13 cellular contexts compared by ENCODE assay signal in genomic region chr11:115226556-115226955, GRCh38.
A peak's percentile ranks its signal among the peaks of the same experiment; 100 is the strongest.
DNase-seq lines count a peak whose midpoint lies in the region; ATAC-seq and TF ChIP-seq lines count a peak whose summit lies in the region.
"Had no signal": no experiment of that assay in that cellular context is flagged by ENCODE, and none has a peak within 500 bp of the region (broad histone marks: within the 10 kb centered on the region; RNA-seq: fewer than 3 reads in every experiment).

No MANE protein-coding gene starts in this region.

- no peak overlapping the region for H3K4me3 Mint-ChIP-seq in WTC11
- no peak overlapping the region for H3K4me3 Mint-ChIP-seq in activated CD4-positive, alpha-beta T cell treated with anti-CD3 and anti-CD28 coated beads, Interleukin-2, amount 10 ng/mL, durations not matched to agents 24 days and 14 days
- H3K4me3 Mint-ChIP-seq: naive thymus-derived CD4-positive, alpha-beta T cell had no signal

- no peaks in the 10 kb centered on the region for H4K20me1 ChIP-seq in smooth muscle cell (ENCODE audit: low read depth)

- no peaks in the 10 kb centered on the region for H3F3A ChIP-seq in smooth muscle cell (ENCODE audit: low read depth)

- peaks cover 2% of the 10 kb centered on the region; the same call in 1 of the 2 replicates for H3K36me3 Mint-ChIP-seq in WTC11
- no peaks in the 10 kb centered on the region for H3K36me3 Mint-ChIP-seq in activated CD4-positive, alpha-beta T cell treated with anti-CD3 and anti-CD28 coated beads, Interleukin-2, amount 10 ng/mL, durations not matched to agents 24 days and 14 days (ENCODE audit: low read depth)

- peak overlapping the region; percentile 42 for H3K27ac ChIP-seq in smooth muscle cell (ENCODE audit: low read depth)
- H3K27ac ChIP-seq: heart left ventricle had no signal

- no peaks in the 10 kb centered on the region for H3K79me2 ChIP-seq in smooth muscle cell (ENCODE audit: low read depth)

- H2AFZ ChIP-seq in smooth muscle cell (ENCODE audit: low read depth) = no peak overlapping the region

- CTCF ChIA-PET in WTC11 (lab: Charles Lee) = interaction anchor here (0.9 to 4.0 kb wide), 5 partner anchors 11 to 1046 kb away, joined by 3 to 43 read pairs (median 3); no protein-coding TSS in a partner anchor

- no peaks in the 10 kb centered on the region for H3K27me3 ChIP-seq in smooth muscle cell (ENCODE audit: low read depth)
- H3K27me3 ChIP-seq: heart left ventricle had no signal

- no peaks in the 10 kb centered on the region for H3K36me3 ChIP-seq in smooth muscle cell (ENCODE audit: low read depth)

- ATAC-seq in WTC11 = peak; percentile 98
- no peak for ATAC-seq in GM21526 (IDR thresholded peaks at IDR 0.05; ENCODE audit: low FRiP score, unreplicated experiment)
- ATAC-seq: K562; naive thymus-derived CD4-positive, alpha-beta T cell had no signal

- no peaks in the 10 kb centered on the region for H3K9me3 Mint-ChIP-seq in WTC11
- peaks cover 3% of the 10 kb centered on the region for H3K9me3 Mint-ChIP-seq in activated CD4-positive, alpha-beta T cell treated with anti-CD3 and anti-CD28 coated beads, Interleukin-2, amount 10 ng/mL, durations not matched to agents 24 days and 14 days

- peak overlapping the region; percentile 50 for H3K4me2 ChIP-seq in smooth muscle cell

- peak overlapping the region; percentile 93 for H3K27ac Mint-ChIP-seq in WTC11
- H3K27ac Mint-ChIP-seq in activated CD4-positive, alpha-beta T cell treated with anti-CD3 and anti-CD28 coated beads, Interleukin-2, amount 10 ng/mL, durations not matched to agents 24 days and 14 days = no peak overlapping the region
- H3K27ac Mint-ChIP-seq: naive thymus-derived CD4-positive, alpha-beta T cell had no signal

- peaks cover 21% of the 10 kb centered on the region for H3K4me1 ChIP-seq in smooth muscle cell (ENCODE audit: low read depth)

- H3K4me1 Mint-ChIP-seq in WTC11 = peaks cover 65% of the 10 kb centered on the region
- peaks cover 20% of the 10 kb centered on the region for H3K4me1 Mint-ChIP-seq in activated CD4-positive, alpha-beta T cell treated with anti-CD3 and anti-CD28 coated beads, Interleukin-2, amount 10 ng/mL, durations not matched to agents 24 days and 14 days

- H3K9ac ChIP-seq in smooth muscle cell (ENCODE audit: low read depth) = no peak overlapping the region

- TF ChIP-seq CTCF in WTC11 (IDR thresholded peaks at IDR 0.05) (no peak), smooth muscle cell (IDR thresholded peaks at IDR 0.05; ENCODE audit: borderline replicate concordance, insufficient read depth, poor library complexity, severe bottlenecking) (no peak)

- no peak overlapping the region for H3K4me3 ChIP-seq in smooth muscle cell
- H3K4me3 ChIP-seq: heart left ventricle, K562 had no signal

- no peaks in the 10 kb centered on the region for H3K9me3 ChIP-seq in smooth muscle cell (replicated peaks; ENCODE audit: low read depth)

- intact Hi-C loops in activated CD4-positive, alpha-beta T cell treated with anti-CD3 and anti-CD28 coated beads, Interleukin-2, amount 10 ng/mL, durations not matched to agents 24 days and 14 days (cut with micrococcal nuclease) = loop anchor here (10.0 kb wide), 1 partner anchor 698 kb away; no protein-coding TSS in a partner anchor

- POLR2A ChIA-PET in WTC11 (lab: Charles Lee) = no interaction called here

- no peaks in the 10 kb centered on the region for H3K27me3 Mint-ChIP-seq in WTC11 (ENCODE audit: low read depth)
- peaks cover 40% of the 10 kb centered on the region for H3K27me3 Mint-ChIP-seq in activated CD4-positive, alpha-beta T cell treated with anti-CD3 and anti-CD28 coated beads, Interleukin-2, amount 10 ng/mL, durations not matched to agents 24 days and 14 days

- 31% methylated on average over 2 of the region's 2 CpGs for WGBS in smooth muscle cell (ENCODE audit: low lambda C conversion rate)

- DNase-seq in HCEC 1CT = peak; percentile 30
- peak; percentile 51 for DNase-seq in WTC11 (ENCODE audit: low spot score)
- peak; percentile 94 for DNase-seq in iPS DF 19.7 (ENCODE audit: low read depth, low spot score)
- no peak for DNase-seq in smooth muscle cell (lab: John Stamatoyannopoulos, UW; ENCODE audit: unreplicated experiment)
- DNase-seq in cortex of kidney (lab: John Stamatoyannopoulos, UW) = no peak
- DNase-seq in activated CD4-positive, alpha-beta T cell treated with anti-CD3 and anti-CD28 coated beads, Interleukin-2, amount 10 ng/mL, durations not matched to agents 24 days and 14 days = no peak
- DNase-seq in SIG-M5 treated with dmso at 0.1 percent for 504 hours (lab: John Stamatoyannopoulos, UW; ENCODE audit: unreplicated experiment) = no peak
- DNase-seq: caudate nucleus; heart left ventricle; naive thymus-derived CD4-positive, alpha-beta T cell; stimulated activated CD4-positive, alpha-beta T cell treated with anti-CD3 and anti-CD28 coated beads, Interleukin-2, amount 100 ng/mL, for 48 hours had no signal

TF ChIP-seq in WTC11, 78 proteins besides CTCF, POLR2A, EP300 and RAD21:
- TF ChIP-seq JUN (CRISPR knock-in tag; IDR thresholded peaks at IDR 0.05) (0 out of 2 replicates have a peak, but pooled peaks have one; percentile 46), KAT7 (CRISPR knock-in tag; IDR thresholded peaks at IDR 0.05; ENCODE audit: borderline replicate concordance) (no peak)
- TF ChIP-seq, protein P1, sequence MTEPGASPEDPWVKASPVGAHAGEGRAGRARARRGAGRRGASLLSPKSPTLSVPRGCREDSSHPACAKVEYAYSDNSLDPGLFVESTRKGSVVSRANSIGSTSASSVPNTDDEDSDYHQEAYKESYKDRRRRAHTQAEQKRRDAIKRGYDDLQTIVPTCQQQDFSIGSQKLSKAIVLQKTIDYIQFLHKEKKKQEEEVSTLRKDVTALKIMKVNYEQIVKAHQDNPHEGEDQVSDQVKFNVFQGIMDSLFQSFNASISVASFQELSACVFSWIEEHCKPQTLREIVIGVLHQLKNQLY (CRISPR knock-in tag; IDR thresholded peaks at IDR 0.05) = no peak
TF ChIP-seq in WTC11: peak in this region for 1.

Comparison
In these comparisons a context has a peak if more than half of its experiments do, and no peak if none do; other contexts are left out.
1. DNase-seq: peak in HCEC 1CT (single experiment), WTC11 (single experiment) and iPS DF 19.7 (single experiment); none in smooth muscle cell (single experiment), cortex of kidney (single experiment), activated CD4-positive, alpha-beta T cell treated with anti-CD3 and anti-CD28 coated beads, Interleukin-2, amount 10 ng/mL, durations not matched to agents 24 days and 14 days (single experiment) and SIG-M5 treated with dmso at 0.1 percent for 504 hours (single experiment).